ENCODE assay signal across 9 cellular contexts in genomic region chr18:6056171-6056932, GRCh38.
A peak's percentile ranks its signal among the peaks of the same experiment; 100 is the strongest.
DNase-seq lines count a peak whose midpoint lies in the region; ATAC-seq, FAIRE-seq and TF ChIP-seq lines count a peak whose summit lies in the region.
"Had no signal": no experiment of that assay in that cellular context is flagged by ENCODE, and none has a peak within 500 bp of the region (broad histone marks: within the 10 kb centered on the region; RNA-seq: fewer than 3 reads in every experiment).

No MANE protein-coding gene starts in this region.

- 26% methylated on average over 7 of the region's 7 CpGs for WGBS in GM12878 (ENCODE audit: insufficient coverage, insufficient replicate concordance, low lambda C conversion rate, missing lambda C conversion rate)

- intact Hi-C loops in GM12878 (cut with micrococcal nuclease; ENCODE audit: unreplicated experiment): loop anchor here (5.0 to 10.0 kb wide), 2 partner anchors 51 to 158 kb away; no protein-coding TSS in a partner anchor

- FAIRE-seq in GM12878 (lab: Jason Lieb, UNC) (no peak), GM12891 (lab: Jason Lieb, UNC) (no peak)

- TF ChIP-seq EP300 in GM12878 (IDR thresholded peaks at IDR 0.05; ENCODE audit: borderline replicate concordance in 1 of 2, control insufficient read depth in 1 of 2, low read depth in 2 of 2, low read length in 2 of 2): no peak; a peak in 1 of 4 replicates
- no peak for TF ChIP-seq EP300 in neural cell (conservative IDR thresholded peaks at IDR 0.05; ENCODE audit: poor library complexity, severe bottlenecking)

- H3K79me2 ChIP-seq in GM12878 (ENCODE audit: control insufficient read depth, insufficient read depth, low read length): no peaks in the 10 kb centered on the region
- no peaks in the 10 kb centered on the region for H3K79me2 ChIP-seq in neural cell (replicated peaks; ENCODE audit: insufficient read depth, low read length)

- no peak overlapping the region for H3K9ac ChIP-seq in GM12878 (ENCODE audit: control insufficient read depth, insufficient read depth, low read length)
- H3K9ac ChIP-seq in neural cell (ENCODE audit: low read length): no peak overlapping the region

- POLR2A ChIA-PET in GM12878 (lab: Charles Lee): no interaction called here

- TF ChIP-seq RAD21 in GM12878 (IDR thresholded peaks at IDR 0.05; ENCODE audit: insufficient read depth, low read depth, low read length) (no peak), neural cell (conservative IDR thresholded peaks at IDR 0.05) (no peak)

- H3K9me3 ChIP-seq in GM12878 (replicated peaks; ENCODE audit: control insufficient read depth, insufficient read depth, low read length): no peaks in the 10 kb centered on the region
- no peaks in the 10 kb centered on the region for H3K9me3 ChIP-seq in neural cell (ENCODE audit: low read length)

- no TSS peak for BruUV-seq in GM12878 (replicated peaks; lab: Mats Ljungman, UMichigan)

- RAD21 ChIA-PET in GM12878 (lab: Charles Lee; ENCODE audit: unreplicated experiment): no interaction called here

- ATAC-seq in GM18511 (IDR thresholded peaks at IDR 0.05; ENCODE audit: unreplicated experiment): peak; percentile 70
- peak; percentile 74 for ATAC-seq in HG03039 (IDR thresholded peaks at IDR 0.05; ENCODE audit: unreplicated experiment)
- peak; percentile 70 for ATAC-seq in GM12878
- no peak for ATAC-seq in HG02981 (IDR thresholded peaks at IDR 0.05; ENCODE audit: unreplicated experiment)

- no peaks in the 10 kb centered on the region for H3K27me3 ChIP-seq in GM12878 (replicated peaks in 1 of 2; ENCODE audit: control insufficient read depth in 2 of 2, insufficient read depth in 2 of 2, low read length in 1 of 2)
- H3K27me3 ChIP-seq in neural cell (ENCODE audit: insufficient read depth, low read depth, low read length): no peaks in the 10 kb centered on the region

- CTCF ChIA-PET in GM12878 (lab: Yijun Ruan, JAX): no interaction called here

- no peaks in the 10 kb centered on the region for H3K36me3 ChIP-seq in GM12878 (ENCODE audit: control insufficient read depth in 2 of 2, insufficient read depth in 2 of 2, low read length in 1 of 2)
- H3K36me3 ChIP-seq in neural cell (ENCODE audit: insufficient read depth, low read length): no peaks in the 10 kb centered on the region

- H3K27ac ChIP-seq in GM12878 (ENCODE audit: control insufficient read depth, insufficient read depth) (no peak overlapping the region), neural cell (ENCODE audit: low read length) (no peak overlapping the region)

- H4K20me1 ChIP-seq in GM12878 (ENCODE audit: control insufficient read depth, insufficient read depth): no peaks in the 10 kb centered on the region
- H4K20me1 ChIP-seq in neural cell (ENCODE audit: insufficient read depth): no peaks in the 10 kb centered on the region

- no peak for TF ChIP-seq CTCF in GM12878 (IDR thresholded peaks at IDR 0.05 in 2 of 3, conservative IDR thresholded peaks at IDR 0.05 in 1 of 3; ENCODE audit: control insufficient read depth in 2 of 3, extremely low read depth in 1 of 3, insufficient read depth in 1 of 3, low read depth in 3 of 3, low read length in 3 of 3)
- no peak for TF ChIP-seq CTCF in neural cell (IDR thresholded peaks at IDR 0.05; ENCODE audit: poor library complexity, severe bottlenecking)

- H3K4me2 ChIP-seq in GM12878 (ENCODE audit: control insufficient read depth, insufficient read depth) (peak overlapping the region; percentile 13), neural cell (ENCODE audit: low read length) (no peak overlapping the region)

- H3F3A ChIP-seq in neural cell (ENCODE audit: insufficient read depth, low read length, poor library complexity, severe bottlenecking): no peaks in the 10 kb centered on the region

- H3K4me3 ChIP-seq in GM12878: no peak overlapping the region
- H3K4me3 ChIP-seq in neural cell (ENCODE audit: low read length): no peak overlapping the region

- SMC1A ChIA-PET in GM12878 (lab: Charles Lee; ENCODE audit: uncharacterized antibody, unreplicated experiment): interaction anchor here (0.5 to 0.7 kb wide), 2 partner anchors 198 to 213 kb away, joined by 3 read pairs; no protein-coding TSS in a partner anchor

- H2AFZ ChIP-seq in GM12878 (ENCODE audit: control insufficient read depth, low read depth, low read length) (peak overlapping the region; percentile 7; the same call in 1 of the 2 replicates), neural cell (ENCODE audit: low read depth, low read length) (no peak overlapping the region)

- TF ChIP-seq POLR2A in GM12878 (IDR thresholded peaks at IDR 0.05; ENCODE audit: low read depth, low read length) (no peak), GM12891 (IDR thresholded peaks at IDR 0.05; ENCODE audit: low read depth, low read length) (no peak)

- no peaks in the 10 kb centered on the region for H3K9me2 ChIP-seq in neural cell (ENCODE audit: insufficient read depth, low read length)

- in situ Hi-C loops in GM12878 (cut with MboI): no loop called here

- H3K4me1 ChIP-seq in GM12878 (ENCODE audit: control insufficient read depth, insufficient read depth, low read length): peaks cover 6% of the 10 kb centered on the region

- DNase-seq in GM12878 (ENCODE audit: low read depth, low spot score): no peak
- no peak for DNase-seq in GM12891 (ENCODE audit: insufficient read length, low spot score)
- no peak for DNase-seq in HT-29 (ENCODE audit: low spot score)
- DNase-seq in stimulated activated CD4-positive, alpha-beta T cell treated with anti-CD3 and anti-CD28 coated beads, Interleukin-4, amount 100 ng/mL, for 4 hours: no peak
- DNase-seq: NCI-H1694 had no signal

TF ChIP-seq in GM12878, 131 proteins besides CTCF, POLR2A, EP300 and RAD21 (continues in another document):
- TF ChIP-seq IRF3 (IDR thresholded peaks at IDR 0.05) (no peak), SUZ12 (IDR thresholded peaks at IDR 0.05; ENCODE audit: unreplicated experiment) (no peak), NR2C2 (IDR thresholded peaks at IDR 0.05; ENCODE audit: borderline replicate concordance, control insufficient read depth, insufficient read length, low read depth) (no peak), HDAC2 (IDR thresholded peaks at IDR 0.05) (no peak), SREBF1 (IDR thresholded peaks at IDR 0.05; ENCODE audit: low read length) (no peak), CHD2 (IDR thresholded peaks at IDR 0.05; ENCODE audit: borderline replicate concordance, low read depth, low read length) (no peak), ZNF384 (IDR thresholded peaks at IDR 0.05; ENCODE audit: borderline replicate concordance, low read depth, low read length) (no peak), SPI1 (IDR thresholded peaks at IDR 0.05; ENCODE audit: borderline replicate concordance, insufficient read depth, low read depth, low read length) (no peak)

TF ChIP-seq in neural cell, 6 proteins besides CTCF, POLR2A, EP300 and RAD21:
- TF ChIP-seq REST (IDR thresholded peaks at IDR 0.05; ENCODE audit: borderline replicate concordance) (no peak), POLR2AphosphoS5 (IDR thresholded peaks at IDR 0.05) (peak; percentile 12)

TF ChIP-seq in GM12891, 5 proteins besides CTCF, POLR2A, EP300 and RAD21:
- TF ChIP-seq POU2F2 (IDR thresholded peaks at IDR 0.05; ENCODE audit: low read depth, low read length): no peak
- TF ChIP-seq SPI1 (IDR thresholded peaks at IDR 0.05; ENCODE audit: low read depth, low read length): no peak
- no peak for TF ChIP-seq TAF1 (IDR thresholded peaks at IDR 0.05; ENCODE audit: low read depth, low read length)
- no peak for TF ChIP-seq PAX5 (IDR thresholded peaks at IDR 0.05; ENCODE audit: insufficient read depth, low read length, severe bottlenecking)
